In genomic region chr2:38925982-38926381, GRCh38 we compare ENCODE assay signal across 17 cellular contexts. TPM values are rescaled to one million over a fixed set of nuclear protein-coding genes. Genes with fewer than 3 reads are reported as not detected.
DNase-seq lines count a peak whose midpoint lies in the region; ATAC-seq and TF ChIP-seq lines count a peak whose summit lies in the region.
"Had no signal": no experiment of that assay in that cellular context is flagged by ENCODE, and none has a peak within 500 bp of the region (broad histone marks: within the 10 kb centered on the region; RNA-seq: fewer than 3 reads in every experiment).

No MANE protein-coding gene starts in this region.

- in situ Hi-C loops in KBM-7 (cut with MboI; ENCODE audit: low pct_unique_long_range_greater_than_20kb, low sequenced_read_pairs): no loop called here

- no peak overlapping the region for H3K4me3 ChIP-seq in GM23338
- no peak overlapping the region for H3K4me3 ChIP-seq in fibroblast of pulmonary artery (replicated peaks; ENCODE audit: low read depth, low read length)
- H3K4me3 ChIP-seq: A549 had no signal

- H3K27ac Mint-ChIP-seq in GM23338 (no peak overlapping the region), WTC11 (no peak overlapping the region), nephron progenitor cell (no peak overlapping the region)

- H3K4me1 ChIP-seq in GM23338 (ENCODE audit: insufficient read depth): no peaks in the 10 kb centered on the region
- H3K4me1 ChIP-seq: A549 had no signal

- peak overlapping the region; percentile 28; the same call in 1 of the 2 replicates for H2AFZ ChIP-seq in GM23338

- POLR2A ChIA-PET in WTC11 (lab: Charles Lee): no interaction called here

- H3K27me3 ChIP-seq in GM23338 (ENCODE audit: insufficient read depth): no peaks in the 10 kb centered on the region

- peaks cover 5% of the 10 kb centered on the region; the same call in 1 of the 3 replicates for H3K4me1 Mint-ChIP-seq in GM23338
- peaks cover 8% of the 10 kb centered on the region for H3K4me1 Mint-ChIP-seq in WTC11
- H3K4me1 Mint-ChIP-seq in nephron progenitor cell: no peaks in the 10 kb centered on the region

- H3K27me3 Mint-ChIP-seq in GM23338 (ENCODE audit: insufficient read depth, low read depth, poor library complexity): peaks cover 4% of the 10 kb centered on the region
- H3K27me3 Mint-ChIP-seq in WTC11 (ENCODE audit: low read depth): no peaks in the 10 kb centered on the region
- H3K27me3 Mint-ChIP-seq in nephron progenitor cell (ENCODE audit: low read depth, poor library complexity): peaks cover 8% of the 10 kb centered on the region

- no peaks in the 10 kb centered on the region for H3K36me3 Mint-ChIP-seq in GM23338 (ENCODE audit: low read depth)
- H3K36me3 Mint-ChIP-seq in WTC11: no peaks in the 10 kb centered on the region
- no peaks in the 10 kb centered on the region for H3K36me3 Mint-ChIP-seq in nephron progenitor cell (ENCODE audit: low read depth)

- no peaks in the 10 kb centered on the region for H3K9me2 ChIP-seq in GM23338 (ENCODE audit: insufficient read depth)

- H3K36me3 ChIP-seq in GM23338 (ENCODE audit: insufficient read depth): no peaks in the 10 kb centered on the region

- no peaks in the 10 kb centered on the region for H4K20me1 ChIP-seq in GM23338 (replicated peaks; ENCODE audit: insufficient read depth)

- H3K79me2 ChIP-seq in GM23338 (replicated peaks; ENCODE audit: insufficient read depth): no peaks in the 10 kb centered on the region

- CTCF ChIA-PET in WTC11 (lab: Charles Lee): interaction anchor here (1.4 to 1.7 kb wide), 3 partner anchors 22 to 303 kb away, joined by 4 to 24 read pairs (median 7); no protein-coding TSS in a partner anchor

- DNase-seq in GM23338 (ENCODE audit: low spot score) (peak; percentile 69), WTC11 (ENCODE audit: low spot score) (peak; percentile 47), fibroblast of pulmonary artery (ENCODE audit: low read depth) (no peak), nephron progenitor cell (peak; percentile 5), KBM-7 (no peak), NCI-H748 treated with DMSO at 0.1 percent for 48 hours (lab: John Stamatoyannopoulos, UW) (no peak), NOMO-1 (lab: John Stamatoyannopoulos, UW; ENCODE audit: unreplicated experiment in 2 of 2) (no peak)
- DNase-seq: DMS153, NCI-H1105 treated with DMSO at 0.1 percent for 48 hours, NCI-H187, NCI-H446, NCI-H774 had no signal

- H3F3A ChIP-seq in GM23338 (replicated peaks; ENCODE audit: low read depth): no peaks in the 10 kb centered on the region

- H3K4me3 Mint-ChIP-seq in GM23338 (no peak overlapping the region), WTC11 (no peak overlapping the region), nephron progenitor cell (no peak overlapping the region)

- TF ChIP-seq CTCF in GM23338 (conservative IDR thresholded peaks at IDR 0.05; ENCODE audit: low read depth in 2 of 2): peak; percentile 54 to 62
- no peak for TF ChIP-seq CTCF in WTC11 (IDR thresholded peaks at IDR 0.05)
- peak; percentile 18 for TF ChIP-seq CTCF in fibroblast of pulmonary artery (IDR thresholded peaks at IDR 0.05; ENCODE audit: low read length, missing control alignments)
- TF ChIP-seq CTCF in nephron progenitor cell (IDR thresholded peaks at IDR 0.05): no peak

- no peaks in the 10 kb centered on the region for H3K9me3 Mint-ChIP-seq in GM23338
- no peaks in the 10 kb centered on the region for H3K9me3 Mint-ChIP-seq in WTC11
- H3K9me3 Mint-ChIP-seq in nephron progenitor cell: no peaks in the 10 kb centered on the region

- no peak overlapping the region for H3K4me2 ChIP-seq in GM23338
- H3K4me2 ChIP-seq: A549, KMS-11 had no signal

- ATAC-seq in GM23338 (peak; percentile 99), WTC11 (peak; percentile 99)
- ATAC-seq: HCT116 had no signal

- H3K27ac ChIP-seq in GM23338 (ENCODE audit: low read depth): no peak overlapping the region
- H3K27ac ChIP-seq: A549, C4-2B, HL-60, KMS-11 had no signal

TF ChIP-seq in WTC11, 78 proteins besides CTCF, POLR2A, EP300 and RAD21 (continues in another document):
- TF ChIP-seq MLX (CRISPR knock-in tag; IDR thresholded peaks at IDR 0.05): no peak
- TF ChIP-seq NR1H2 (CRISPR knock-in tag; IDR thresholded peaks at IDR 0.05): no peak
- TF ChIP-seq ARID4B (CRISPR knock-in tag; IDR thresholded peaks at IDR 0.05; ENCODE audit: borderline replicate concordance): no peak
- no peak for TF ChIP-seq TCF7 (CRISPR knock-in tag; IDR thresholded peaks at IDR 0.05; ENCODE audit: low read depth)
- TF ChIP-seq CREM (CRISPR knock-in tag; IDR thresholded peaks at IDR 0.05): no peak
- TF ChIP-seq ZNF671 (CRISPR knock-in tag; IDR thresholded peaks at IDR 0.05): no peak
- no peak for TF ChIP-seq ZBTB43 (CRISPR knock-in tag; IDR thresholded peaks at IDR 0.05)
- no peak for TF ChIP-seq CREB1 (CRISPR knock-in tag; IDR thresholded peaks at IDR 0.05)
- no peak for TF ChIP-seq HMGXB4 (CRISPR knock-in tag; IDR thresholded peaks at IDR 0.05)
- no peak for TF ChIP-seq ESRRA (CRISPR knock-in tag; IDR thresholded peaks at IDR 0.05; ENCODE audit: borderline replicate concordance)

RNA-seq across cellular contexts. Expression of gene ARHGEF33, which starts 36.3 kb away (rescaled TPM):
- total RNA-seq in GM23338 (2014; rRNA removed; shearing (Covaris generic)): 0.10 and 9.2 TPM in 2 replicates
- polyA plus RNA-seq in GM23338 (2016; fragmentation: Nextera tagmentation; extraction: Ambion mirVana): 1.6 and 1.8 TPM in 2 replicates
- total RNA-seq in WTC11 (2021): 0.42 to 0.57 TPM (median 0.50 TPM) in 3 replicates

RNA-seq across cellular contexts. Expression of gene MORN2, which starts 50.2 kb away (rescaled TPM):
- 5.9 and 7.6 TPM in 2 replicates for total RNA-seq in GM23338 (2014; rRNA removed; shearing (Covaris generic))
- polyA plus RNA-seq in GM23338 (2016; fragmentation: Nextera tagmentation; extraction: Ambion mirVana): 45.2 and 47.8 TPM in 2 replicates
- 5.9 to 8.0 TPM (median 7.4 TPM) in 3 replicates for total RNA-seq in WTC11 (2021)

RNA-seq across cellular contexts. Expression of gene DHX57, which starts 50.2 kb away (rescaled TPM):
- 32.9 and 34.0 TPM in 2 replicates for total RNA-seq in GM23338 (2014; rRNA removed; shearing (Covaris generic))
- polyA plus RNA-seq in GM23338 (2016; fragmentation: Nextera tagmentation; extraction: Ambion mirVana): 13.3 and 13.6 TPM in 2 replicates
- total RNA-seq in WTC11 (2021): 22.5 to 30.3 TPM (median 26.2 TPM) in 3 replicates

Comparison
In these comparisons a context has a peak if more than half of its experiments do, and no peak if none do; other contexts are left out.
1. DNase-seq: peak in GM23338 (single experiment), WTC11 (single experiment) and nephron progenitor cell (single experiment); none in fibroblast of pulmonary artery (single experiment), KBM-7 (single experiment), NCI-H748 treated with DMSO at 0.1 percent for 48 hours (single experiment) and NOMO-1 (0 of 2).
2. CTCF ChIP-seq: peak in GM23338 (2 of 2) and fibroblast of pulmonary artery (single experiment); none in WTC11 (single experiment) and nephron progenitor cell (single experiment).